Comparison of ENCODE assay signal across 9 cellular contexts in the genomic region with DNA sequence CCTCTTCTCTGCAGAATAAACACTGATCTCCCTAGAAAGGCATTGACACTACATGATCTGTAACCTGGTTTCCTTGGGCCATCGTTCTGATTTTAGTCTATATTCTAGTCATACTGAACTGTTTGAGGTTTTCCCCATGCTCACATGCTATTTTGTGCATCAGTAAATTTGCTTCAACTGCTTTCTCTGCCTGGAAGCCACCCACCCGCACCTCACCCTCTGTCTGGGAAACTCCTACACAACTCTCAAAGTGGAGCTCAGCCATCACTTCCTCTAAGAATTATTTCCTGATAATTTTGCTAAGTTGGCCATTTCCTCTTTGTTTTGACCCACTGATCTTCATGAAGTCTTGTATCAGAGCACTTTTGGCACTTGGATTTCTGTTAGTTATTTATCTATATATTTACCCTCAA. TPM values are rescaled to one million over a fixed set of nuclear protein-coding genes. Genes with fewer than 3 reads are reported as not detected.
DNase-seq lines count a peak whose midpoint lies in the region; ATAC-seq and TF ChIP-seq lines count a peak whose summit lies in the region.
"Had no signal": no experiment of that assay in that cellular context is flagged by ENCODE, and none has a peak within 500 bp of the region (broad histone marks: within the 10 kb centered on the region; RNA-seq: fewer than 3 reads in every experiment).

No MANE protein-coding gene starts in this region.

- H3K27me3 ChIP-seq in left ventricle myocardium inferior (ENCODE audit: low read depth) (no peaks in the 10 kb centered on the region), tibial artery (no peaks in the 10 kb centered on the region)

- intact Hi-C loops in left ventricle myocardium inferior (cut with micrococcal nuclease) (no loop called here), tibial artery (cut with DNase I; ENCODE audit: low total_unique reads) (no loop called here)

- DNase-seq in activated naive CD4-positive, alpha-beta T cell treated with anti-CD3 and anti-CD28 coated beads, Interleukin-2, amount 50 U/mL, for 72 hours (ENCODE audit: low spot score in 2 of 2) = peak in 1 of 2 donors; percentile 39
- DNase-seq in AG20443 (ENCODE audit: low spot score) = no peak
- DNase-seq in left ventricle myocardium inferior = no peak
- no peak for DNase-seq in mucosa of gallbladder (ENCODE audit: low spot score)
- no peak for DNase-seq in tibial artery
- DNase-seq: SK-N-SH had no signal

- peaks cover 8 to 16% of the 10 kb centered on the region in 2 donors for H3K9me3 Mint-ChIP-seq in activated naive CD4-positive, alpha-beta T cell treated with anti-CD3 and anti-CD28 coated beads, Interleukin-2, amount 50 U/mL, for 72 hours

- peak; percentile 68 for ATAC-seq in GM18517 (IDR thresholded peaks at IDR 0.05; ENCODE audit: unreplicated experiment)
- peak; percentile 66 for ATAC-seq in GM21390 (IDR thresholded peaks at IDR 0.05; ENCODE audit: unreplicated experiment)
- ATAC-seq in HG03354 (IDR thresholded peaks at IDR 0.05; ENCODE audit: poor library complexity, severe bottlenecking, unreplicated experiment) = peak; percentile 59
- ATAC-seq in activated naive CD4-positive, alpha-beta T cell treated with anti-CD3 and anti-CD28 coated beads, Interleukin-2, amount 50 U/mL, for 72 hours = peak; percentile 33 to 88

- no peak overlapping the region for H3K4me3 ChIP-seq in left ventricle myocardium inferior
- H3K4me3 ChIP-seq in tibial artery = no peak overlapping the region

- TF ChIP-seq CTCF in left ventricle myocardium inferior (IDR thresholded peaks at IDR 0.05; ENCODE audit: borderline replicate concordance) = no peak
- no peak for TF ChIP-seq CTCF in tibial artery (IDR thresholded peaks at IDR 0.05)

- H3K9me3 ChIP-seq in left ventricle myocardium inferior (replicated peaks) = peaks cover 35% of the 10 kb centered on the region
- H3K9me3 ChIP-seq in tibial artery = no peaks in the 10 kb centered on the region

- H3K4me1 ChIP-seq in left ventricle myocardium inferior = no peaks in the 10 kb centered on the region
- H3K4me1 ChIP-seq in tibial artery = no peaks in the 10 kb centered on the region

- H3K27ac ChIP-seq in left ventricle myocardium inferior (replicated peaks) (no peak overlapping the region), tibial artery (no peak overlapping the region)

- peaks cover 0 to 46% of the 10 kb centered on the region in 2 donors for H3K36me3 Mint-ChIP-seq in activated naive CD4-positive, alpha-beta T cell treated with anti-CD3 and anti-CD28 coated beads, Interleukin-2, amount 50 U/mL, for 72 hours

- H3K27ac Mint-ChIP-seq in activated naive CD4-positive, alpha-beta T cell treated with anti-CD3 and anti-CD28 coated beads, Interleukin-2, amount 50 U/mL, for 72 hours = peak overlapping the region; percentile 53 to 78

- H3K36me3 ChIP-seq in left ventricle myocardium inferior (no peaks in the 10 kb centered on the region), tibial artery (no peaks in the 10 kb centered on the region)

RNA-seq across cellular contexts. Expression of a gene that starts 36.1 kb away (rescaled TPM):
- total RNA-seq in activated naive CD4-positive, alpha-beta T cell treated with anti-CD3 and anti-CD28 coated beads, Interleukin-2, amount 50 U/mL, for 72 hours = not detected
- not detected for total RNA-seq in left ventricle myocardium inferior
- 0.35 TPM for total RNA-seq in mucosa of gallbladder

RNA-seq across cellular contexts. Expression of a gene that starts 58.5 kb away (rescaled TPM):
- not detected for total RNA-seq in activated naive CD4-positive, alpha-beta T cell treated with anti-CD3 and anti-CD28 coated beads, Interleukin-2, amount 50 U/mL, for 72 hours
- total RNA-seq in left ventricle myocardium inferior (not detected), mucosa of gallbladder (1,865 TPM)

Comparison
In these comparisons a context has a peak if more than half of its experiments do, and no peak if none do; other contexts are left out.
1. RNA of a gene that starts 58.5 kb away (total RNA-seq): 1,865 TPM in mucosa of gallbladder (single experiment); not detected in left ventricle myocardium inferior (single experiment) and not detected in activated naive CD4-positive, alpha-beta T cell treated with anti-CD3 and anti-CD28 coated beads, Interleukin-2, amount 50 U/mL, for 72 hours; every median in the first group is over 1,000 times any median in the second.
2. Peak in every context shown above with its lines, with median percentiles within 50 percentile points of each other: ATAC-seq.